ENCODE assay signal across 2 cellular contexts in the genomic region with DNA sequence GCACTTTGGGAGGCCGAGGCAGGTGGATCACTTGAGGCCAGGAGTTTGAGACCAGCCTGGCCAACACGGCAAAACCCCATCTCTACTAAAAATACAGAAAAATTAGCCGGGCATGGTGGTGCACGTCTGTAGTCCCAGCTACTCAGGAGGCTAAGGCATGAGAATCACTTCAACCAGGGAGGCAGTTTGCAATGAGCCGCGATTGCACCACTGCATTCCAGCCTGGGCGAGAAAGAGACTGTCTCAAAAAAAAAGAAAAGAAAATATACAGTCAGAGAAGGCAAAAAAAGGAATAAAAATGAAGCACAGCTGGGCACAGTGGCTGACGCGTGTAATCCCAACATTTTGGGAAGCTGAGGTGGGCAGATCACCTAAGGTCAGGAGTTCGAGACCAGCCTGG. TPM values are rescaled to one million over a fixed set of nuclear protein-coding genes. Genes with fewer than 3 reads are reported as not detected.
"Had no signal": no experiment of that assay in that cellular context is flagged by ENCODE, and none has a peak within 500 bp of the region (broad histone marks: within the 10 kb centered on the region; RNA-seq: fewer than 3 reads in every experiment).

No MANE protein-coding gene starts in this region.

RNA-seq across cellular contexts. Expression of a gene that starts 7.3 kb away (rescaled TPM):
- total RNA-seq: G401, GM12878 had no signal
- polyA plus RNA-seq: GM12878 had no signal
